ENCODE assay signal across 6 cellular contexts in genomic region chr1:145460684-145461083, GRCh38. TPM values are rescaled to one million over a fixed set of nuclear protein-coding genes. Genes with fewer than 3 reads are reported as not detected.
DNase-seq lines count a peak whose midpoint lies in the region; TF ChIP-seq lines count a peak whose summit lies in the region.
"Not testable (repeated sequence)": the region's sequence is repeated elsewhere in the genome, so short reads cannot be mapped to it uniquely, and the experiment has no call there.

No MANE protein-coding gene starts in this region.

- not testable (repeated sequence) for H4K20me1 ChIP-seq in PC-9 (ENCODE audit: insufficient read depth)

- H3K27ac ChIP-seq in HUES48 (ENCODE audit: low read depth, low read length); PC-9: not testable (repeated sequence)

- H2AFZ ChIP-seq in PC-9, result not testable (repeated sequence)

- H3K27ac Mint-ChIP-seq in brain; glutamatergic neuron (ENCODE audit: unreplicated experiment); nephron progenitor cell: not testable (repeated sequence)

- not testable (repeated sequence) for H3K4me1 Mint-ChIP-seq in brain; glutamatergic neuron (ENCODE audit: low read depth, unreplicated experiment); nephron progenitor cell

- not testable (repeated sequence) for DNase-seq in PC-9, glutamatergic neuron, nephron progenitor cell

- not testable (repeated sequence) for H3K9me3 Mint-ChIP-seq in brain; glutamatergic neuron (ENCODE audit: unreplicated experiment); nephron progenitor cell

- not testable (repeated sequence) for H3F3A ChIP-seq in PC-9 (ENCODE audit: insufficient read depth, low read depth)

- H3K27me3 Mint-ChIP-seq in brain, result peaks cover 56% of the 10 kb centered on the region
- H3K27me3 Mint-ChIP-seq in glutamatergic neuron (ENCODE audit: unreplicated experiment), result not testable (repeated sequence)
- H3K27me3 Mint-ChIP-seq in nephron progenitor cell (ENCODE audit: low read depth, poor library complexity), result peaks cover 48% of the 10 kb centered on the region

- TF ChIP-seq CTCF in PC-9 (conservative IDR thresholded peaks at IDR 0.05); brain (conservative IDR thresholded peaks at IDR 0.05); glutamatergic neuron (IDR thresholded peaks at IDR 0.05; ENCODE audit: partially characterized antibody, unreplicated experiment); nephron progenitor cell (IDR thresholded peaks at IDR 0.05): not testable (repeated sequence)

- peak overlapping the region; percentile 29; the same call in 1 of the 2 replicates for H3K4me3 ChIP-seq in HUES48 (ENCODE audit: low read depth, low read length)
- H3K4me3 ChIP-seq in PC-9, result not testable (repeated sequence)

- not testable (repeated sequence) for BruUV-seq in PC-9 (replicated peaks; lab: Mats Ljungman, UMichigan)

- not testable (repeated sequence) for H3K4me1 ChIP-seq in ES-I3 (ENCODE audit: insufficient read depth, low read length); HUES48 (ENCODE audit: control insufficient read depth, insufficient read depth, low read length); PC-9 (replicated peaks; ENCODE audit: insufficient read depth)

- not testable (repeated sequence) for H3K27me3 ChIP-seq in HUES48 (ENCODE audit: control insufficient read depth, insufficient read depth, low read length); PC-9 (ENCODE audit: insufficient read depth, low read depth)

- peak overlapping the region; percentile 40; the same call in 1 of the 2 replicates for H3K9ac ChIP-seq in ES-I3 (ENCODE audit: low read depth, low read length)
- not testable (repeated sequence) for H3K9ac ChIP-seq in HUES48 (ENCODE audit: low read depth, low read length)

- intact Hi-C loops in PC-9 (cut with micrococcal nuclease; ENCODE audit: unreplicated experiment), result not testable (repeated sequence)

- not testable (repeated sequence) for H3K36me3 ChIP-seq in ES-I3 (ENCODE audit: insufficient read depth, low read length); HUES48 (ENCODE audit: control insufficient read depth, insufficient read depth, low read length); PC-9 (ENCODE audit: low read depth)

- peak overlapping the region; percentile 50 to 67 (median 62) for H3K4me3 Mint-ChIP-seq in brain
- peak overlapping the region; percentile 67 for H3K4me3 Mint-ChIP-seq in glutamatergic neuron (ENCODE audit: unreplicated experiment)
- peak overlapping the region; percentile 54 for H3K4me3 Mint-ChIP-seq in nephron progenitor cell

- not testable (repeated sequence) for H3K36me3 Mint-ChIP-seq in brain; glutamatergic neuron (ENCODE audit: unreplicated experiment); nephron progenitor cell (ENCODE audit: low read depth)

- not testable (repeated sequence) for H3K9me2 ChIP-seq in PC-9 (ENCODE audit: insufficient read depth)

- POLR2A ChIA-PET in PC-9 (lab: Charles Lee; ENCODE audit: unreplicated experiment), result not testable (repeated sequence)

- CTCF ChIA-PET in PC-9 (lab: Charles Lee), result not testable (repeated sequence)

- not testable (repeated sequence) for H3K79me2 ChIP-seq in PC-9 (ENCODE audit: low read depth)

- not testable (repeated sequence) for H3K9me3 ChIP-seq in ES-I3 (ENCODE audit: control insufficient read depth, insufficient read depth, low read length); HUES48 (ENCODE audit: control insufficient read depth, insufficient read depth, low read length); PC-9 (ENCODE audit: insufficient read depth, low read depth)

- H3K4me2 ChIP-seq in PC-9, result peak overlapping the region; percentile 50; the same call in 1 of the 2 replicates

RNA-seq across cellular contexts. Expression of gene NBPF20, which starts 35.3 kb away (rescaled TPM):
- 3.3 and 3.8 TPM in 2 replicates for total RNA-seq in PC-9 (2021)
- 0.93 TPM for polyA plus RNA-seq in brain (ENCODE audit: insufficient read depth, low read depth, low replicate concordance)
- 1.2 TPM for total RNA-seq in glutamatergic neuron (ENCODE audit: unreplicated experiment)
